In the genomic region with DNA sequence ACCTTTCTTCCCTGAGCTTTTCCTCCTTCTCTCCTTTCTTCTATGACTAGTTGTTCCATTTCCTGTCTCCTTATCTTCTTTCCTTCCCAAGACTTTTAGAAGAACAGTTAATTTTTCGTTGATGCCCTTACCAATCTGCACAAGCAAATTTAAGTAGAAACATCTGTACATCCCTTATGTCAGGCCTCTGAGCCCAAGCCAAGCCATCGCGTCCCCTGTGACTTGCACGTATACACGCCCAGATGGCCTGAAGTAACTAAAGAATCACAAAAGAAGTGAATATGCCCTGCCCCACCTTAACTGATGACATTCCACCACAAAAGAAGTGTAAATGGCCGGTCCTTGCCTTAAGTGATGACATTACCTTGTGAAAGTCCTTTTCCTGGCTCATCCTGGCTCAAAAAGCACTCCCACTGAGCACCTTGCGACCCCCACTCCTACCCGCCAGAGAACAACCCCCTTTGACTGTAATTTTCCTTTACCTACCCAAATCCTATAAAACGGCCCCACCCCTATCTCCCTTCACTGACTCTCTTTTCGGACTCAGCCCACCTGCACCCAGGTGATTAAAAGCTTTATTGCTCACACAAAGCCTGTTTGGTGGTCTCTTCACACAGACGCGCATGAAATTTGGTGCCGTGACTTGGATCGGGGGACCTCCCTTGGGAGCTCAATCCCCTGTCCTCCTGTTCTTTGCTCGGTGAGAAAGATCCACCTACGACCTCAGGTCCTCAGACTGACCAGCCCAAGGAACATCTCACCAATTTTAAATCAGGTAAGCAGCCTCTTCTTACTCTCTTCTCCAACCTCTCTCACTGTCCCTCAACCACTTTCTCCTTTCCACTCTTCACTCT, we compare ENCODE assay signal across 4 cellular contexts. TPM values are rescaled to one million over a fixed set of nuclear protein-coding genes. Genes with fewer than 3 reads are reported as not detected.
"Had no signal": no experiment of that assay in that cellular context is flagged by ENCODE, and none has a peak within 500 bp of the region (broad histone marks: within the 10 kb centered on the region; RNA-seq: fewer than 3 reads in every experiment).

No MANE protein-coding gene starts in this region.

RNA-seq across cellular contexts. Expression of gene SPP1, which starts 53.7 kb away (rescaled TPM):
- total RNA-seq: activated B cell treated with CpG ODN at 0.5 μM for 24 hours, bronchial epithelial cell, MCF 10A, T-helper 17 cell had no signal
